ENCODE assay signal across 10 cellular contexts in the genomic region with DNA sequence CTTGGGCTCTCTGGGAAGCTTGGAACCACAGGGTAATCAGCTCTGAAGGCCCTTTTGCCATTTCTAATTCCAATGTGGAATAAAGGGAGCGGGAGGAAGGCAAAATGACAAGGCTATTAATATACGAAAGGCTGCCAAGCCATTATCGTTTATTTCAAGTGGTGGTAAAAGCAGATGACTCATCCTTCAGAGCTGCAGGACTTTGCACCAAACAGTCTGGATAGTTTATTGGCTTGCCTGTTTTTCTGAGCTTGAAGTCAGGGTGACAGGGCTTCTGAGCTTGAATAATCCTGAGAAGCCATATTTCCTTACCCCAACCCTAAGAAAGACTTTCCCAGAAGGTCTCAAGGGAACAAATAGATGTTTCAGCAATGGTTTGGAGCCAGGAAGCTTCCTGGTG. TPM values are rescaled to one million over a fixed set of nuclear protein-coding genes. Genes with fewer than 3 reads are reported as not detected.
DNase-seq lines count a peak whose midpoint lies in the region; ATAC-seq and TF ChIP-seq lines count a peak whose summit lies in the region.
"Had no signal": no experiment of that assay in that cellular context is flagged by ENCODE, and none has a peak within 500 bp of the region (broad histone marks: within the 10 kb centered on the region; RNA-seq: fewer than 3 reads in every experiment).

No MANE protein-coding gene starts in this region.

- H3K9me3 ChIP-seq in PC-3 (ENCODE audit: low read length) (no peaks in the 10 kb centered on the region), fibroblast of lung (ENCODE audit: control insufficient read depth, insufficient read depth, low read depth, low read length) (no peaks in the 10 kb centered on the region)

- H3K36me3 ChIP-seq in PC-3 (ENCODE audit: low read depth, low read length), result no peaks in the 10 kb centered on the region
- H3K36me3 ChIP-seq in fibroblast of lung (ENCODE audit: control insufficient read depth, insufficient read depth, low read length), result no peaks in the 10 kb centered on the region

- CTCF ChIA-PET in PC-3 (lab: Charles Lee), result no interaction called here

- intact Hi-C loops in PC-3 (cut with micrococcal nuclease), result no loop called here

- H2AFZ ChIP-seq in PC-3 (ENCODE audit: low read length) (no peak overlapping the region), fibroblast of lung (ENCODE audit: low read length) (no peak overlapping the region)

- no TSS peak for BruUV-seq in PC-3 (replicated peaks; lab: Mats Ljungman, UMichigan)

- no peak for ATAC-seq in PC-3
- ATAC-seq in HG03139 (IDR thresholded peaks at IDR 0.05; ENCODE audit: unreplicated experiment), result no peak
- no peak for ATAC-seq in HG03460 (IDR thresholded peaks at IDR 0.05; ENCODE audit: unreplicated experiment)

- POLR2A ChIA-PET in PC-3 (lab: Charles Lee; ENCODE audit: unreplicated experiment), result no interaction called here

- H4K20me1 ChIP-seq in PC-3 (ENCODE audit: low read length), result no peaks in the 10 kb centered on the region
- no peaks in the 10 kb centered on the region for H4K20me1 ChIP-seq in fibroblast of lung (ENCODE audit: control insufficient read depth, extremely low read depth, insufficient read depth, low read length)

- H3K27ac ChIP-seq in PC-3 (ENCODE audit: low read length), result no peak overlapping the region
- H3K27ac ChIP-seq in fibroblast of lung (ENCODE audit: insufficient read depth, low read length), result no peak overlapping the region

- no peaks in the 10 kb centered on the region for H3K27me3 ChIP-seq in PC-3 (ENCODE audit: low read length)
- no peaks in the 10 kb centered on the region for H3K27me3 ChIP-seq in fibroblast of lung (ENCODE audit: control insufficient read depth, insufficient read depth, low read length)

- H3K9ac ChIP-seq in PC-3 (ENCODE audit: low read length), result no peak overlapping the region
- no peak overlapping the region for H3K9ac ChIP-seq in fibroblast of lung (ENCODE audit: insufficient read depth, low read length)

- H3K4me2 ChIP-seq in PC-3 (ENCODE audit: low read length) (no peak overlapping the region), fibroblast of lung (ENCODE audit: extremely low read depth, insufficient read depth, low read length) (peak overlapping the region; percentile 51)

- no peak for TF ChIP-seq CTCF in PC-3 (conservative IDR thresholded peaks at IDR 0.05; ENCODE audit: low read depth, low read length)
- TF ChIP-seq CTCF in fibroblast of lung (conservative IDR thresholded peaks at IDR 0.05 in 1 of 2, IDR thresholded peaks at IDR 0.05 in 1 of 2; ENCODE audit: low read depth in 1 of 2, low read length in 2 of 2), result no peak

- no peaks in the 10 kb centered on the region for H3K9me2 ChIP-seq in PC-3 (replicated peaks; ENCODE audit: low read length)

- no peaks in the 10 kb centered on the region for H3K4me1 ChIP-seq in PC-3 (ENCODE audit: insufficient read depth, low read length)
- peaks cover 3% of the 10 kb centered on the region for H3K4me1 ChIP-seq in fibroblast of lung (ENCODE audit: control insufficient read depth, extremely low read depth, insufficient read depth, low read length)

- H3K79me2 ChIP-seq in PC-3 (ENCODE audit: low read length), result no peaks in the 10 kb centered on the region
- H3K79me2 ChIP-seq in fibroblast of lung (ENCODE audit: control insufficient read depth, insufficient read depth, low read length), result no peaks in the 10 kb centered on the region

- H3F3A ChIP-seq in PC-3 (ENCODE audit: low read length, unreplicated experiment), result no peaks in the 10 kb centered on the region

- no peak overlapping the region for H3K4me3 ChIP-seq in PC-3 (ENCODE audit: low read length)
- no peak overlapping the region for H3K4me3 ChIP-seq in fibroblast of lung (replicated peaks in 1 of 4; ENCODE audit: control extremely low read depth in 1 of 4, insufficient read depth in 1 of 4, low read depth in 3 of 4, low read length in 4 of 4)
- no peak overlapping the region for H3K4me3 ChIP-seq in skeletal muscle cell (ENCODE audit: low read depth, low read length)

- DNase-seq in H4 (ENCODE audit: low spot score) (peak; percentile 86), PC-3 (peak; percentile 28), fibroblast of lung (ENCODE audit: low read depth in 2 of 2) (peak; percentile 59 to 92), skeletal muscle cell (ENCODE audit: low read depth) (peak; percentile 67), RPMI8226 (no peak), SKM-1 treated with dmso at 0.1 percent for 144 hours (lab: John Stamatoyannopoulos, UW; ENCODE audit: unreplicated experiment) (no peak)
- DNase-seq: activated naive CD8-positive, alpha-beta T cell treated with anti-CD3 and anti-CD28 coated beads, Interleukin-2, amount 10 ng/mL, durations not matched to agents 7 days and 5 days; NCI-H446 treated with DMSO at 0.1 percent for 48 hours had no signal

RNA-seq across cellular contexts. Expression of a gene that starts 7.7 kb away (rescaled TPM):
- total RNA-seq in H4 (2014; rRNA removed; shearing (Covaris generic)), result 7.8 and 16.9 TPM in 2 replicates
- total RNA-seq in PC-3 (2014; rRNA removed) (not detected in 2 replicates), fibroblast of lung (3.8 and 23.1 TPM in 2 replicates)
- polyA plus RNA-seq in fibroblast of lung, result 2.0 and 2.1 TPM in 2 replicates
- 0.88 and 1.2 TPM in 2 replicates for polyA plus RNA-seq in fibroblast of lung (2012)
- polyA minus RNA-seq in fibroblast of lung (ENCODE audit: low replicate concordance), result 1.1 TPM in 1 of 2 replicates, not detected in the other
- total RNA-seq: activated naive CD8-positive, alpha-beta T cell treated with anti-CD3 and anti-CD28 coated beads, Interleukin-2, amount 10 ng/mL, durations not matched to agents 7 days and 5 days had no signal

Comparison
In these comparisons a context has a peak if more than half of its experiments do, and no peak if none do; other contexts are left out.
1. DNase-seq: peak in H4 (single experiment), PC-3 (single experiment), fibroblast of lung (2 of 2) and skeletal muscle cell (single experiment); none in RPMI8226 (single experiment) and SKM-1 treated with dmso at 0.1 percent for 144 hours (single experiment).